Comparison of ENCODE assay signal across 11 cellular contexts in genomic region chr7:15889501-15889900, GRCh38.
DNase-seq lines count a peak whose midpoint lies in the region; TF ChIP-seq lines count a peak whose summit lies in the region.
"Had no signal": no experiment of that assay in that cellular context is flagged by ENCODE, and none has a peak within 500 bp of the region (broad histone marks: within the 10 kb centered on the region; RNA-seq: fewer than 3 reads in every experiment).

No MANE protein-coding gene starts in this region.

- H3K4ac ChIP-seq in mesenchymal stem cell (ENCODE audit: low read depth in 1 of 2, low read length in 2 of 2), result no peak overlapping the region

- H2BK5ac ChIP-seq in mesenchymal stem cell (ENCODE audit: low read depth, low read length, poor library complexity, severe bottlenecking), result no peak overlapping the region

- H3K27me3 ChIP-seq in mesenchymal stem cell (ENCODE audit: control insufficient read depth in 1 of 2, insufficient read depth in 1 of 2, low read length in 2 of 2), result no peaks in the 10 kb centered on the region
- H3K27me3 ChIP-seq in esophagus squamous epithelium, result no peaks in the 10 kb centered on the region

- WGBS in mesenchymal stem cell, result 97% methylated on average over 3 of the region's 3 CpGs
- WGBS in esophagus squamous epithelium, 2 donors, result 50 to 61% methylated on average over 2 to 3 of the region's 3 CpGs

- TF ChIP-seq CTCF in GM13976 (IDR thresholded peaks at IDR 0.05; ENCODE audit: borderline replicate concordance, control extremely low read depth, extremely low read depth, insufficient read depth, missing control alignments), result no peak
- no peak for TF ChIP-seq CTCF in esophagus squamous epithelium (IDR thresholded peaks at IDR 0.05)

- peak overlapping the region in 1 of 2 experiments; percentile 37 for H3K18ac ChIP-seq in mesenchymal stem cell (ENCODE audit: low read depth in 1 of 2, low read length in 2 of 2)

- no peak overlapping the region for H3K14ac ChIP-seq in mesenchymal stem cell (ENCODE audit: low read length in 2 of 2)

- no peak overlapping the region for H2AFZ ChIP-seq in mesenchymal stem cell (ENCODE audit: low read depth, low read length)

- no peaks in the 10 kb centered on the region for H3K79me1 ChIP-seq in mesenchymal stem cell (replicated peaks; ENCODE audit: low read length, poor library complexity, severe bottlenecking)

- H2BK120ac ChIP-seq in mesenchymal stem cell (ENCODE audit: low read depth, low read length), result no peak overlapping the region

- no peak overlapping the region for H3K4me2 ChIP-seq in mesenchymal stem cell (ENCODE audit: low read length, poor library complexity, severe bottlenecking)

- H3K27ac ChIP-seq in mesenchymal stem cell (ENCODE audit: low read length, poor library complexity, severe bottlenecking), result no peak overlapping the region
- no peak overlapping the region for H3K27ac ChIP-seq in esophagus squamous epithelium
- H3K27ac ChIP-seq: epithelial cell of prostate had no signal

- H3K36me3 ChIP-seq in mesenchymal stem cell (ENCODE audit: control insufficient read depth in 1 of 2, insufficient read depth in 2 of 2, low read depth in 1 of 2, low read length in 2 of 2) (no peaks in the 10 kb centered on the region), esophagus squamous epithelium (no peaks in the 10 kb centered on the region)

- H2AK5ac ChIP-seq in mesenchymal stem cell (ENCODE audit: low read length, severe bottlenecking), result peak overlapping the region; percentile 37

- H3K4me3 ChIP-seq in mesenchymal stem cell (ENCODE audit: insufficient read depth in 1 of 2, low read depth in 1 of 2, low read length in 2 of 2) (no peak overlapping the region), esophagus squamous epithelium (no peak overlapping the region)

- H3K9me3 ChIP-seq in mesenchymal stem cell (ENCODE audit: control insufficient read depth, low read length), result no peaks in the 10 kb centered on the region
- H3K9me3 ChIP-seq in esophagus squamous epithelium, result peaks cover 0 to 4% (median 0%) of the 10 kb centered on the region in 3 donors

- peak overlapping the region; percentile 8 for H3K9ac ChIP-seq in mesenchymal stem cell (ENCODE audit: low read length)

- no peak overlapping the region for H2BK15ac ChIP-seq in mesenchymal stem cell (ENCODE audit: low read depth, poor library complexity, severe bottlenecking)

- no peak overlapping the region for H4K91ac ChIP-seq in mesenchymal stem cell (ENCODE audit: low read length)

- H3K23ac ChIP-seq in mesenchymal stem cell (ENCODE audit: low read length in 2 of 2), result no peak overlapping the region

- H3K4me1 ChIP-seq in mesenchymal stem cell (ENCODE audit: control insufficient read depth, insufficient read depth, low read depth, low read length) (peaks cover 3% of the 10 kb centered on the region), esophagus squamous epithelium (no peaks in the 10 kb centered on the region)

- intact Hi-C loops in esophagus squamous epithelium (cut with DNase I), result no loop called here

- H4K8ac ChIP-seq in mesenchymal stem cell (ENCODE audit: low read length), result no peak overlapping the region

- TF ChIP-seq POLR2A in esophagus squamous epithelium (IDR thresholded peaks at IDR 0.05), result no peak

- H2BK12ac ChIP-seq in mesenchymal stem cell (ENCODE audit: low read length in 2 of 2), result no peak overlapping the region

- in situ Hi-C loops in GM13976 (cut with MboI; ENCODE audit: low sequenced_read_pairs, unreplicated experiment), result no loop called here

- peak; percentile 45 for DNase-seq in ELR (ENCODE audit: low read depth)
- peak; percentile 59 for DNase-seq in NCI-H226
- peak; percentile 65 for DNase-seq in dermis blood vessel endothelial cell
- DNase-seq in mesenchymal stem cell, result peak; percentile 13
- DNase-seq in stimulated activated CD4-positive, alpha-beta T cell treated with anti-CD3 and anti-CD28 coated beads, Interleukin-4, amount 100 ng/mL, for 24 hours, result no peak
- no peak for DNase-seq in NCI-H187 (lab: John Stamatoyannopoulos, UW)
- no peak for DNase-seq in GM13976 (ENCODE audit: low spot score)
- no peak for DNase-seq in esophagus squamous epithelium (lab: John Stamatoyannopoulos, UW)
- DNase-seq: activated CD4-positive, alpha-beta T cell treated with anti-CD3 and anti-CD28 coated beads, Interleukin-2, amount 10 ng/mL, durations not matched to agents 24 days and 14 days; stimulated activated CD4-positive, alpha-beta T cell treated with anti-CD3 and anti-CD28 coated beads, Interleukin-12 subunit alpha, Interleukin-12 subunit beta, amount 100 ng/mL, for 4 hours had no signal

Comparison
In these comparisons a context has a peak if more than half of its experiments do, and no peak if none do; other contexts are left out.
1. DNase-seq: peak in ELR (single experiment), NCI-H226 (single experiment), dermis blood vessel endothelial cell (single experiment) and mesenchymal stem cell (single experiment); none in stimulated activated CD4-positive, alpha-beta T cell treated with anti-CD3 and anti-CD28 coated beads, Interleukin-4, amount 100 ng/mL, for 24 hours (single experiment), NCI-H187 (0 of 2), GM13976 (single experiment) and esophagus squamous epithelium (single experiment).